8 cellular contexts compared by ENCODE assay signal in genomic region chr1:31745071-31745897, GRCh38. TPM values are rescaled to one million over a fixed set of nuclear protein-coding genes. Genes with fewer than 3 reads are reported as not detected.
DNase-seq lines count a peak whose midpoint lies in the region; ATAC-seq and TF ChIP-seq lines count a peak whose summit lies in the region.

No MANE protein-coding gene starts in this region.

- peaks cover 10% of the 10 kb centered on the region for H3K27me3 Mint-ChIP-seq in CD4-positive, CD25-positive, alpha-beta regulatory T cell
- H3K27me3 Mint-ChIP-seq in osteocyte (ENCODE audit: unreplicated experiment), result no peaks in the 10 kb centered on the region

- H3K36me3 ChIP-seq in CD4-positive, CD25-positive, alpha-beta regulatory T cell (ENCODE audit: control insufficient read depth, insufficient read depth, low read length), result no peaks in the 10 kb centered on the region
- no peaks in the 10 kb centered on the region for H3K36me3 ChIP-seq in HAP-1 (replicated peaks)

- no peak overlapping the region for H3K27ac ChIP-seq in CD4-positive, CD25-positive, alpha-beta regulatory T cell (ENCODE audit: insufficient read depth, low read length, poor library complexity, severe bottlenecking)

- no peaks in the 10 kb centered on the region for H3K9me3 Mint-ChIP-seq in CD4-positive, CD25-positive, alpha-beta regulatory T cell
- H3K9me3 Mint-ChIP-seq in osteocyte (ENCODE audit: unreplicated experiment), result no peaks in the 10 kb centered on the region

- in situ Hi-C loops in HAP-1 (cut with MboI; ENCODE audit: low sequenced_read_pairs), result no loop called here

- TF ChIP-seq CTCF in foreskin fibroblast (IDR thresholded peaks at IDR 0.05; ENCODE audit: low read depth, low read length), result peak; percentile 89
- TF ChIP-seq CTCF in osteocyte (IDR thresholded peaks at IDR 0.05), result peak; percentile 89

- H3K4me1 Mint-ChIP-seq in CD4-positive, CD25-positive, alpha-beta regulatory T cell, result peaks cover 0 to 21% (median 11%) of the 10 kb centered on the region in 4 donors
- H3K4me1 Mint-ChIP-seq in osteocyte (ENCODE audit: unreplicated experiment), result peaks cover 13% of the 10 kb centered on the region

- H3K27ac Mint-ChIP-seq in CD4-positive, CD25-positive, alpha-beta regulatory T cell, result peak overlapping the region in 1 of 3 donors; percentile 36
- no peak overlapping the region for H3K27ac Mint-ChIP-seq in osteocyte (ENCODE audit: unreplicated experiment)

- no peaks in the 10 kb centered on the region for H3K36me3 Mint-ChIP-seq in CD4-positive, CD25-positive, alpha-beta regulatory T cell
- peaks cover 1% of the 10 kb centered on the region for H3K36me3 Mint-ChIP-seq in osteocyte (ENCODE audit: unreplicated experiment)

- no peaks in the 10 kb centered on the region for H3K27me3 ChIP-seq in CD4-positive, CD25-positive, alpha-beta regulatory T cell (ENCODE audit: control insufficient read depth, insufficient read depth, low read length)
- H3K27me3 ChIP-seq in HAP-1 (ENCODE audit: low read depth), result no peaks in the 10 kb centered on the region

- H3K4me3 Mint-ChIP-seq in CD4-positive, CD25-positive, alpha-beta regulatory T cell, result no peak overlapping the region
- H3K4me3 Mint-ChIP-seq in osteocyte (ENCODE audit: unreplicated experiment), result no peak overlapping the region

- peak; percentile 34 to 49 for ATAC-seq in CD4-positive, CD25-positive, alpha-beta regulatory T cell (ENCODE audit: low read depth in 2 of 2)
- ATAC-seq in GM18868 (IDR thresholded peaks at IDR 0.05; ENCODE audit: unreplicated experiment) (no peak), GM21825 (IDR thresholded peaks at IDR 0.05; ENCODE audit: unreplicated experiment) (no peak)

- no peaks in the 10 kb centered on the region for H3K9me3 ChIP-seq in CD4-positive, CD25-positive, alpha-beta regulatory T cell (ENCODE audit: control insufficient read depth in 2 of 2, low read length in 2 of 2)
- H3K9me3 ChIP-seq in HAP-1, result no peaks in the 10 kb centered on the region

- no peak overlapping the region for H3K4me3 ChIP-seq in CD4-positive, CD25-positive, alpha-beta regulatory T cell (ENCODE audit: low read depth, low read length)
- H3K4me3 ChIP-seq in HAP-1 (no peak overlapping the region), foreskin fibroblast (ENCODE audit: low read depth in 1 of 2, low read length in 2 of 2) (no peak overlapping the region)

- peak in 2 of 3 donors; percentile 30 to 52 for DNase-seq in CD4-positive, CD25-positive, alpha-beta regulatory T cell
- peak; percentile 28 to 74 for DNase-seq in HAP-1 (ENCODE audit: low spot score in 2 of 2)
- peak; percentile 18 for DNase-seq in OCI-M2 (lab: John Stamatoyannopoulos, UW; ENCODE audit: unreplicated experiment)
- peak; percentile 80 for DNase-seq in activated effector memory CD4-positive, alpha-beta T cell treated with anti-CD3 and anti-CD28 coated beads, Interleukin-2, amount 50 U/mL, for 16 hours
- DNase-seq in foreskin fibroblast, result peak; percentile 46 to 83
- peak; percentile 91 for DNase-seq in osteocyte (ENCODE audit: extremely low spot score, unreplicated experiment)

- H3K4me1 ChIP-seq in CD4-positive, CD25-positive, alpha-beta regulatory T cell (ENCODE audit: control insufficient read depth, insufficient read depth, low read length, poor library complexity, severe bottlenecking), result no peaks in the 10 kb centered on the region
- no peaks in the 10 kb centered on the region for H3K4me1 ChIP-seq in HAP-1

RNA-seq across cellular contexts. Expression of gene ADGRB2, which starts 18.9 kb away (rescaled TPM):
- total RNA-seq in CD4-positive, CD25-positive, alpha-beta regulatory T cell, result 1.9 TPM
- polyA plus RNA-seq in CD4-positive, CD25-positive, alpha-beta regulatory T cell, result under 1 TPM; 0.19 to 0.49 (median 0.31) TPM
- total RNA-seq in osteocyte, result 8.2 and 8.4 TPM in 2 replicates

RNA-seq across cellular contexts. Expression of gene COL16A1, which starts 41.5 kb away (rescaled TPM):
- total RNA-seq in CD4-positive, CD25-positive, alpha-beta regulatory T cell, result not detected
- not detected for polyA plus RNA-seq in CD4-positive, CD25-positive, alpha-beta regulatory T cell
- total RNA-seq in osteocyte, result 89.2 and 90.7 TPM in 2 replicates

Comparison
In these comparisons a context has a peak if more than half of its experiments do, and no peak if none do; other contexts are left out.
1. ATAC-seq: peak in CD4-positive, CD25-positive, alpha-beta regulatory T cell (2 of 2); none in GM18868 (single experiment) and GM21825 (single experiment).
2. DNase-seq: peak in every context shown above with its lines; median percentile 91 in osteocyte; 80 in activated effector memory CD4-positive, alpha-beta T cell treated with anti-CD3 and anti-CD28 coated beads, Interleukin-2, amount 50 U/mL, for 16 hours; 64 in foreskin fibroblast; 51 in HAP-1; 41 in CD4-positive, CD25-positive, alpha-beta regulatory T cell; 18 in OCI-M2.
3. RNA of gene COL16A1, which starts 41.5 kb away (total RNA-seq): 89.2 to 90.7 TPM in osteocyte; not detected in CD4-positive, CD25-positive, alpha-beta regulatory T cell (single experiment); every median in the first group is over 10 times any median in the second.